Comparison of ENCODE assay signal across 33 cellular contexts in the genomic region with DNA sequence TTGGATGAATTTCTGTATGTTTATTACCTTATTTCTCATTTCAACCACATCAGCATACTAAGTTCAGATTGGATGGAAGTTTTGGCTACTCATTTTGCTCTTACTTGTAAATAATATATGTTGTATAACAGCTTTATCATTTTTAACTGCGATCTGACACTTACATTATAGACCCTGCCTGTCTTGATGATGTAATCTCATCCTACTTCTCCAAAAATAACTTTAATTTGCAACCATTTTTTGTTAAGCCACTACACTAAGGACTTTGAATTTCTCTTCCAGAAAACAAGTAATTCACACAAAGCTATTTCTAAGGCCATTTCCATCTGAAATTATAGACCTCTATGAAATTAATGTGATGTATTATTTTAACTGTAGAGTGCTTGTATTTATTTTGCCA.
DNase-seq lines count a peak whose midpoint lies in the region; ATAC-seq, FAIRE-seq and TF ChIP-seq lines count a peak whose summit lies in the region.
"Had no signal": no experiment of that assay in that cellular context is flagged by ENCODE, and none has a peak within 500 bp of the region (broad histone marks: within the 10 kb centered on the region; RNA-seq: fewer than 3 reads in every experiment).

No MANE protein-coding gene starts in this region.

- H3K4me1 Mint-ChIP-seq in HFFc6 (ENCODE audit: low read depth) (peaks cover 46% of the 10 kb centered on the region), T-helper 17 cell (peaks cover 10% of the 10 kb centered on the region)
- H3K4me1 Mint-ChIP-seq: activated naive CD8-positive, alpha-beta T cell treated with anti-CD3 and anti-CD28 coated beads for 36 hours; B cell had no signal

- no peak overlapping the region for H3K4me3 ChIP-seq in ACC112 (ENCODE audit: low read depth, low read length)
- H3K4me3 ChIP-seq: ascending aorta, esophagus muscularis mucosa, neural progenitor cell, right atrium auricular region, spleen, stomach, tibial artery, vagina had no signal

- H3K4me3 Mint-ChIP-seq in HFFc6 (peak overlapping the region; percentile 16; the same call in 1 of the 2 replicates), T-helper 17 cell (no peak overlapping the region)
- H3K4me3 Mint-ChIP-seq: activated naive CD8-positive, alpha-beta T cell treated with anti-CD3 and anti-CD28 coated beads for 36 hours; B cell; CD8-positive, alpha-beta memory T cell; central memory CD8-positive, alpha-beta T cell; IgD-negative memory B cell; neural progenitor cell had no signal

- no peak for TF ChIP-seq CTCF in HFFc6 (IDR thresholded peaks at IDR 0.05)

- no peaks in the 10 kb centered on the region for H3K36me3 Mint-ChIP-seq in HFFc6 (ENCODE audit: low read depth)
- no peaks in the 10 kb centered on the region for H3K36me3 Mint-ChIP-seq in T-helper 17 cell (ENCODE audit: low read depth)
- H3K36me3 Mint-ChIP-seq: neural progenitor cell had no signal

- ATAC-seq in T-helper 17 cell (no peak), HG03571 (IDR thresholded peaks at IDR 0.05; ENCODE audit: unreplicated experiment) (no peak)
- ATAC-seq: left ventricle myocardium superior had no signal

- H3K27me3 ChIP-seq in ACC112 (ENCODE audit: insufficient read depth, low read length): no peaks in the 10 kb centered on the region
- H3K27me3 ChIP-seq: ascending aorta, esophagus muscularis mucosa, neural progenitor cell, right atrium auricular region, spleen, stomach, tibial artery, vagina had no signal

- no peaks in the 10 kb centered on the region for H3K9me3 Mint-ChIP-seq in HFFc6
- H3K9me3 Mint-ChIP-seq: activated naive CD8-positive, alpha-beta T cell treated with anti-CD3 and anti-CD28 coated beads for 36 hours; CD8-positive, alpha-beta memory T cell; central memory CD8-positive, alpha-beta T cell; IgD-negative memory B cell; neural progenitor cell had no signal

- intact Hi-C loops in cardiac septum (cut with DNase I): no loop called here

- DNase-seq in HFFc6: no peak
- no peak for DNase-seq in T-helper 17 cell
- no peak for DNase-seq in hippocampal formation (lab: John Stamatoyannopoulos, UW)
- DNase-seq in cardiac septum (ENCODE audit: low spot score): no peak
- DNase-seq in activated naive CD4-positive, alpha-beta T cell treated with anti-CD3 and anti-CD28 coated beads, Interleukin-2, amount 50 U/mL, for 16 hours: no peak
- DNase-seq: activated CD4-positive, alpha-beta T cell treated with anti-CD3 and anti-CD28 coated beads for 48 hours; activated effector memory CD4-positive, alpha-beta T cell treated with Interleukin-2 at 50 U/mL for 16 hours; activated naive CD8-positive, alpha-beta T cell treated with anti-CD3 and anti-CD28 coated beads for 36 hours; activated T-cell treated with anti-CD3 and anti-CD28 coated beads for 4 hours; CD8-positive, alpha-beta memory T cell; head of caudate nucleus; kidney; left ventricle myocardium superior; NCI-H1930; NCI-H2171 treated with DMSO at 0.1 percent for 48 hours; NCI-H524 treated with DMSO at 0.1 percent for 48 hours; spleen; stimulated activated CD8-positive, alpha-beta memory T cell treated with anti-CD3 and anti-CD28 coated beads, Interleukin-4, amount 100 ng/mL, for 48 hours; stomach; tibial artery had no signal

- H3K27ac ChIP-seq in ACC112 (ENCODE audit: low read depth, low read length): no peak overlapping the region; the same call in 1 of the 2 replicates
- H3K27ac ChIP-seq: ascending aorta, esophagus muscularis mucosa, neural progenitor cell, right atrium auricular region, spleen, stomach, tibial artery, vagina had no signal

- no peaks in the 10 kb centered on the region for H3K9me3 ChIP-seq in T-helper 17 cell (ENCODE audit: control insufficient read depth, low read length, poor library complexity, severe bottlenecking)
- H3K9me3 ChIP-seq: ascending aorta, esophagus muscularis mucosa, right atrium auricular region, spleen, stomach, tibial artery, vagina had no signal

- no peaks in the 10 kb centered on the region for H3K36me3 ChIP-seq in ACC112 (ENCODE audit: insufficient read depth, low read length)
- H3K36me3 ChIP-seq: ascending aorta, esophagus muscularis mucosa, neural progenitor cell, right atrium auricular region, stomach, tibial artery, vagina had no signal

- H3K4me1 ChIP-seq in ACC112 (ENCODE audit: control insufficient read depth, insufficient read depth, low read length, unreplicated experiment): peaks cover 40% of the 10 kb centered on the region
- H3K4me1 ChIP-seq: ascending aorta, neural progenitor cell, spleen had no signal

- H3K79me2 ChIP-seq in ACC112 (ENCODE audit: control insufficient read depth, insufficient read depth, low read length, unreplicated experiment): no peaks in the 10 kb centered on the region

- peak overlapping the region; percentile 40 for H2AFZ ChIP-seq in ACC112 (ENCODE audit: low read length, unreplicated experiment)
- H2AFZ ChIP-seq: neural progenitor cell had no signal

- H3K27me3 Mint-ChIP-seq in HFFc6 (ENCODE audit: insufficient read depth) (no peaks in the 10 kb centered on the region), T-helper 17 cell (no peaks in the 10 kb centered on the region)
- H3K27me3 Mint-ChIP-seq: activated naive CD8-positive, alpha-beta T cell treated with anti-CD3 and anti-CD28 coated beads for 36 hours; B cell; CD8-positive, alpha-beta memory T cell; central memory CD8-positive, alpha-beta T cell; IgD-negative memory B cell had no signal

- peak; percentile 36 for FAIRE-seq in islet of Langerhans (lab: Jason Lieb, UNC)
- FAIRE-seq: H54, kidney, RCC 7860 had no signal

- peak overlapping the region; percentile 76 for H3K27ac Mint-ChIP-seq in HFFc6
- H3K27ac Mint-ChIP-seq in T-helper 17 cell: peak overlapping the region; percentile 35
- H3K27ac Mint-ChIP-seq: activated naive CD8-positive, alpha-beta T cell treated with anti-CD3 and anti-CD28 coated beads for 36 hours; B cell; CD8-positive, alpha-beta memory T cell; IgD-negative memory B cell; neural progenitor cell had no signal
